In genomic region chr7:80918909-80919721, GRCh38 we compare ENCODE assay signal across 8 cellular contexts.
A peak's percentile ranks its signal among the peaks of the same experiment; 100 is the strongest.
DNase-seq lines count a peak whose midpoint lies in the region; ATAC-seq and TF ChIP-seq lines count a peak whose summit lies in the region.

TSS of gene SEMA3C (minus strand) at chr7:80919051. CDS start at chr7:80916781, 2,270 bp downstream.

- peak within 1 kb of the TSS; percentile 60 for H3K27ac ChIP-seq in KMS-11

- no peak for TF ChIP-seq CTCF in KMS-11 (conservative IDR thresholded peaks at IDR 0.05; ENCODE audit: low read depth, low read length)

- no peaks in the 10 kb centered on the region for H3K36me3 ChIP-seq in KMS-11 (ENCODE audit: insufficient read depth)

- no peaks in the 10 kb centered on the region for H3K27me3 ChIP-seq in KMS-11 (ENCODE audit: insufficient read depth, low read depth)

- ATAC-seq in GM21390 (IDR thresholded peaks at IDR 0.05; ENCODE audit: unreplicated experiment), result peak; percentile 71
- ATAC-seq in HG02571 (IDR thresholded peaks at IDR 0.05; ENCODE audit: unreplicated experiment), result no peak

- DNase-seq in DMS 273 (lab: John Stamatoyannopoulos, UW; ENCODE audit: unreplicated experiment) (peak; percentile 99), SHP77 treated with DMSO at 0.1 percent for 48 hours (lab: John Stamatoyannopoulos, UW) (peak; percentile 76), dedifferentiated amniotic fluid mesenchymal stem cell (ENCODE audit: extremely low spot score) (peak; percentile 88), kidney tubule cell (ENCODE audit: low spot score) (peak; percentile 97), smooth muscle cell of the brain vasculature (ENCODE audit: low read depth, low spot score) (peak; percentile 84)

- H3K79me2 ChIP-seq in KMS-11 (ENCODE audit: insufficient read depth, low read depth), result no peaks in the 10 kb centered on the region

- H3K4me3 ChIP-seq in KMS-11 (IDR thresholded peaks at IDR 0.05; ENCODE audit: insufficient read depth, low read depth, low read length), result no peak within 1 kb of the TSS

- H3K9ac ChIP-seq in KMS-11, result peak within 1 kb of the TSS; percentile 43; the same call in 1 of the 2 replicates

- H3K4me2 ChIP-seq in KMS-11, result peak within 1 kb of the TSS; percentile 80

- no peaks in the 10 kb centered on the region for H4K20me1 ChIP-seq in KMS-11 (ENCODE audit: insufficient read depth)

- H2AFZ ChIP-seq in KMS-11 (ENCODE audit: low read depth), result peak within 1 kb of the TSS; percentile 77

- H3K4me1 ChIP-seq in KMS-11 (ENCODE audit: low read depth, poor library complexity, severe bottlenecking), result peaks cover 21% of the 10 kb centered on the region
